2 cellular contexts compared by ENCODE assay signal in the genomic region with DNA sequence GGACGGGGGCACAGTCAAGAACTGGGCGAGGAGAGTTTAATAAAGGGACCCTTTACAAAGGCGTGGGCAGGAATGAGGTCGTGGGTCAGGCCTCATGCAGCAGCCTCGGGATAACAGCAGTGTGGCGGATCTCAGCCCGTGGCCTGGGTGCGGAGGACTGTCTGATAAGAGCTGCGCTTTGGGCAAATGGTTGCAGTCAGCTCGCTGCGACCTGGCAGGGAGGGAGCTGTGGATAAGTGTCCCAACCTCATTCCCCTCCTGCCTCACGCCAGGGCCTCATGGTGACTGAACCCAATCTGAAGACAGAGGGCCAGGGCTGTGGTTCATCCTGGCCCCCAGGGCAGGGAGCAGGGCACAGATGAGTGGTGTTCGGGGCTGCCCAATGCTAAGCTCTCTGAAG.
TF ChIP-seq lines count a peak whose summit lies in the region.

No MANE protein-coding gene starts in this region.

TF ChIP-seq in SK-N-SH, 30 proteins besides CTCF, POLR2A, EP300 and RAD21:
- TF ChIP-seq, protein P1, sequence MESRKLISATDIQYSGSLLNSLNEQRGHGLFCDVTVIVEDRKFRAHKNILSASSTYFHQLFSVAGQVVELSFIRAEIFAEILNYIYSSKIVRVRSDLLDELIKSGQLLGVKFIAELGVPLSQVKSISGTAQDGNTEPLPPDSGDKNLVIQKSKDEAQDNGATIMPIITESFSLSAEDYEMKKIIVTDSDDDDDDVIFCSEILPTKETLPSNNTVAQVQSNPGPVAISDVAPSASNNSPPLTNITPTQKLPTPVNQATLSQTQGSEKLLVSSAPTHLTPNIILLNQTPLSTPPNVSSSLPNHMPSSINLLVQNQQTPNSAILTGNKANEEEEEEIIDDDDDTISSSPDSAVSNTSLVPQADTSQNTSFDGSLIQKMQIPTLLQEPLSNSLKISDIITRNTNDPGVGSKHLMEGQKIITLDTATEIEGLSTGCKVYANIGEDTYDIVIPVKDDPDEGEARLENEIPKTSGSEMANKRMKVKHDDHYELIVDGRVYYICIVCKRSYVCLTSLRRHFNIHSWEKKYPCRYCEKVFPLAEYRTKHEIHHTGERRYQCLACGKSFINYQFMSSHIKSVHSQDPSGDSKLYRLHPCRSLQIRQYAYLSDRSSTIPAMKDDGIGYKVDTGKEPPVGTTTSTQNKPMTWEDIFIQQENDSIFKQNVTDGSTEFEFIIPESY (IDR thresholded peaks at IDR 0.05; ENCODE audit: borderline replicate concordance, low read depth): no peak
- TF ChIP-seq, protein P2, sequence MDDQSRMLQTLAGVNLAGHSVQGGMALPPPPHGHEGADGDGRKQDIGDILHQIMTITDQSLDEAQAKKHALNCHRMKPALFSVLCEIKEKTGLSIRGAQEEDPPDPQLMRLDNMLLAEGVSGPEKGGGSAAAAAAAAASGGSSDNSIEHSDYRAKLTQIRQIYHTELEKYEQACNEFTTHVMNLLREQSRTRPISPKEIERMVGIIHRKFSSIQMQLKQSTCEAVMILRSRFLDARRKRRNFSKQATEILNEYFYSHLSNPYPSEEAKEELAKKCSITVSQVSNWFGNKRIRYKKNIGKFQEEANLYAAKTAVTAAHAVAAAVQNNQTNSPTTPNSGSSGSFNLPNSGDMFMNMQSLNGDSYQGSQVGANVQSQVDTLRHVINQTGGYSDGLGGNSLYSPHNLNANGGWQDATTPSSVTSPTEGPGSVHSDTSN (IDR thresholded peaks at IDR 0.05): no peak
- TF ChIP-seq FOXJ3 (CRISPR knock-in tag; IDR thresholded peaks at IDR 0.05): no peak
- TF ChIP-seq POLR2AphosphoS5 (IDR thresholded peaks at IDR 0.05; ENCODE audit: low read depth, low read length): no peak
- TF ChIP-seq SMC3 (IDR thresholded peaks at IDR 0.05; ENCODE audit: low read depth, low read length): no peak
- TF ChIP-seq, protein P3, sequence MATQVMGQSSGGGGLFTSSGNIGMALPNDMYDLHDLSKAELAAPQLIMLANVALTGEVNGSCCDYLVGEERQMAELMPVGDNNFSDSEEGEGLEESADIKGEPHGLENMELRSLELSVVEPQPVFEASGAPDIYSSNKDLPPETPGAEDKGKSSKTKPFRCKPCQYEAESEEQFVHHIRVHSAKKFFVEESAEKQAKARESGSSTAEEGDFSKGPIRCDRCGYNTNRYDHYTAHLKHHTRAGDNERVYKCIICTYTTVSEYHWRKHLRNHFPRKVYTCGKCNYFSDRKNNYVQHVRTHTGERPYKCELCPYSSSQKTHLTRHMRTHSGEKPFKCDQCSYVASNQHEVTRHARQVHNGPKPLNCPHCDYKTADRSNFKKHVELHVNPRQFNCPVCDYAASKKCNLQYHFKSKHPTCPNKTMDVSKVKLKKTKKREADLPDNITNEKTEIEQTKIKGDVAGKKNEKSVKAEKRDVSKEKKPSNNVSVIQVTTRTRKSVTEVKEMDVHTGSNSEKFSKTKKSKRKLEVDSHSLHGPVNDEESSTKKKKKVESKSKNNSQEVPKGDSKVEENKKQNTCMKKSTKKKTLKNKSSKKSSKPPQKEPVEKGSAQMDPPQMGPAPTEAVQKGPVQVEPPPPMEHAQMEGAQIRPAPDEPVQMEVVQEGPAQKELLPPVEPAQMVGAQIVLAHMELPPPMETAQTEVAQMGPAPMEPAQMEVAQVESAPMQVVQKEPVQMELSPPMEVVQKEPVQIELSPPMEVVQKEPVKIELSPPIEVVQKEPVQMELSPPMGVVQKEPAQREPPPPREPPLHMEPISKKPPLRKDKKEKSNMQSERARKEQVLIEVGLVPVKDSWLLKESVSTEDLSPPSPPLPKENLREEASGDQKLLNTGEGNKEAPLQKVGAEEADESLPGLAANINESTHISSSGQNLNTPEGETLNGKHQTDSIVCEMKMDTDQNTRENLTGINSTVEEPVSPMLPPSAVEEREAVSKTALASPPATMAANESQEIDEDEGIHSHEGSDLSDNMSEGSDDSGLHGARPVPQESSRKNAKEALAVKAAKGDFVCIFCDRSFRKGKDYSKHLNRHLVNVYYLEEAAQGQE (IDR thresholded peaks at IDR 0.05; ENCODE audit: low read depth, low read length): no peak
- no peak for TF ChIP-seq GATA2 (CRISPR knock-in tag; IDR thresholded peaks at IDR 0.05)
- TF ChIP-seq FOSL2 (IDR thresholded peaks at IDR 0.05; ENCODE audit: borderline replicate concordance, low read depth): no peak
- TF ChIP-seq GABPA (IDR thresholded peaks at IDR 0.05; ENCODE audit: low read depth): no peak
- TF ChIP-seq NRF1 (IDR thresholded peaks at IDR 0.05; ENCODE audit: low read depth, low read length): no peak

TF ChIP-seq in SK-N-SH treated with all-trans-retinoic acid at 6 μM for 48 hours, 23 proteins besides CTCF, POLR2A, EP300 and RAD21:
- TF ChIP-seq, protein P4, sequence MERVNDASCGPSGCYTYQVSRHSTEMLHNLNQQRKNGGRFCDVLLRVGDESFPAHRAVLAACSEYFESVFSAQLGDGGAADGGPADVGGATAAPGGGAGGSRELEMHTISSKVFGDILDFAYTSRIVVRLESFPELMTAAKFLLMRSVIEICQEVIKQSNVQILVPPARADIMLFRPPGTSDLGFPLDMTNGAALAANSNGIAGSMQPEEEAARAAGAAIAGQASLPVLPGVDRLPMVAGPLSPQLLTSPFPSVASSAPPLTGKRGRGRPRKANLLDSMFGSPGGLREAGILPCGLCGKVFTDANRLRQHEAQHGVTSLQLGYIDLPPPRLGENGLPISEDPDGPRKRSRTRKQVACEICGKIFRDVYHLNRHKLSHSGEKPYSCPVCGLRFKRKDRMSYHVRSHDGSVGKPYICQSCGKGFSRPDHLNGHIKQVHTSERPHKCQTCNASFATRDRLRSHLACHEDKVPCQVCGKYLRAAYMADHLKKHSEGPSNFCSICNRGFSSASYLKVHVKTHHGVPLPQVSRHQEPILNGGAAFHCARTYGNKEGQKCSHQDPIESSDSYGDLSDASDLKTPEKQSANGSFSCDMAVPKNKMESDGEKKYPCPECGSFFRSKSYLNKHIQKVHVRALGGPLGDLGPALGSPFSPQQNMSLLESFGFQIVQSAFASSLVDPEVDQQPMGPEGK (CRISPR knock-in tag; IDR thresholded peaks at IDR 0.05; ENCODE audit: borderline replicate concordance): no peak
- TF ChIP-seq OSR1 (CRISPR knock-in tag; IDR thresholded peaks at IDR 0.05): no peak
- TF ChIP-seq RARB (CRISPR knock-in tag; IDR thresholded peaks at IDR 0.05): no peak
- no peak for TF ChIP-seq TCF4 (CRISPR knock-in tag; IDR thresholded peaks at IDR 0.05; ENCODE audit: borderline replicate concordance)
- no peak for TF ChIP-seq ZNF565 (CRISPR knock-in tag; conservative IDR thresholded peaks at IDR 0.05; ENCODE audit: low read depth)
- TF ChIP-seq ZC3H10 (CRISPR knock-in tag; IDR thresholded peaks at IDR 0.05): no peak
- TF ChIP-seq, protein P5, sequence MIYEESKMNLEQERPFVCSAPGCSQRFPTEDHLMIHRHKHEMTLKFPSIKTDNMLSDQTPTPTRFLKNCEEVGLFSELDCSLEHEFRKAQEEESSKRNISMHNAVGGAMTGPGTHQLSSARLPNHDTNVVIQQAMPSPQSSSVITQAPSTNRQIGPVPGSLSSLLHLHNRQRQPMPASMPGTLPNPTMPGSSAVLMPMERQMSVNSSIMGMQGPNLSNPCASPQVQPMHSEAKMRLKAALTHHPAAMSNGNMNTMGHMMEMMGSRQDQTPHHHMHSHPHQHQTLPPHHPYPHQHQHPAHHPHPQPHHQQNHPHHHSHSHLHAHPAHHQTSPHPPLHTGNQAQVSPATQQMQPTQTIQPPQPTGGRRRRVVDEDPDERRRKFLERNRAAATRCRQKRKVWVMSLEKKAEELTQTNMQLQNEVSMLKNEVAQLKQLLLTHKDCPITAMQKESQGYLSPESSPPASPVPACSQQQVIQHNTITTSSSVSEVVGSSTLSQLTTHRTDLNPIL (CRISPR knock-in tag; IDR thresholded peaks at IDR 0.05; ENCODE audit: low read depth): no peak
- TF ChIP-seq, protein P6, sequence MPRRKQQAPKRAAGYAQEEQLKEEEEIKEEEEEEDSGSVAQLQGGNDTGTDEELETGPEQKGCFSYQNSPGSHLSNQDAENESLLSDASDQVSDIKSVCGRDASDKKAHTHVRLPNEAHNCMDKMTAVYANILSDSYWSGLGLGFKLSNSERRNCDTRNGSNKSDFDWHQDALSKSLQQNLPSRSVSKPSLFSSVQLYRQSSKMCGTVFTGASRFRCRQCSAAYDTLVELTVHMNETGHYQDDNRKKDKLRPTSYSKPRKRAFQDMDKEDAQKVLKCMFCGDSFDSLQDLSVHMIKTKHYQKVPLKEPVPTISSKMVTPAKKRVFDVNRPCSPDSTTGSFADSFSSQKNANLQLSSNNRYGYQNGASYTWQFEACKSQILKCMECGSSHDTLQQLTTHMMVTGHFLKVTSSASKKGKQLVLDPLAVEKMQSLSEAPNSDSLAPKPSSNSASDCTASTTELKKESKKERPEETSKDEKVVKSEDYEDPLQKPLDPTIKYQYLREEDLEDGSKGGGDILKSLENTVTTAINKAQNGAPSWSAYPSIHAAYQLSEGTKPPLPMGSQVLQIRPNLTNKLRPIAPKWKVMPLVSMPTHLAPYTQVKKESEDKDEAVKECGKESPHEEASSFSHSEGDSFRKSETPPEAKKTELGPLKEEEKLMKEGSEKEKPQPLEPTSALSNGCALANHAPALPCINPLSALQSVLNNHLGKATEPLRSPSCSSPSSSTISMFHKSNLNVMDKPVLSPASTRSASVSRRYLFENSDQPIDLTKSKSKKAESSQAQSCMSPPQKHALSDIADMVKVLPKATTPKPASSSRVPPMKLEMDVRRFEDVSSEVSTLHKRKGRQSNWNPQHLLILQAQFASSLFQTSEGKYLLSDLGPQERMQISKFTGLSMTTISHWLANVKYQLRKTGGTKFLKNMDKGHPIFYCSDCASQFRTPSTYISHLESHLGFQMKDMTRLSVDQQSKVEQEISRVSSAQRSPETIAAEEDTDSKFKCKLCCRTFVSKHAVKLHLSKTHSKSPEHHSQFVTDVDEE (CRISPR knock-in tag; IDR thresholded peaks at IDR 0.05): no peak
- no peak for TF ChIP-seq ISL1 (CRISPR knock-in tag; IDR thresholded peaks at IDR 0.05)
- TF ChIP-seq SNAI2 (CRISPR knock-in tag; IDR thresholded peaks at IDR 0.05): no peak
- no peak for TF ChIP-seq ZFP30 (CRISPR knock-in tag; IDR thresholded peaks at IDR 0.05)
